Comparison of ENCODE assay signal across 7 cellular contexts in genomic region chr5:170254056-170254455, GRCh38. TPM values are rescaled to one million over a fixed set of nuclear protein-coding genes. Genes with fewer than 3 reads are reported as not detected.
DNase-seq lines count a peak whose midpoint lies in the region; ATAC-seq and TF ChIP-seq lines count a peak whose summit lies in the region.

No MANE protein-coding gene starts in this region.

- H3K4me3 Mint-ChIP-seq in CD14-positive monocyte: no peak overlapping the region

- peaks cover 96 to 100% of the 10 kb centered on the region in 2 donors for H3K36me3 Mint-ChIP-seq in CD14-positive monocyte

- intact Hi-C loops in CD14-positive monocyte (cut with micrococcal nuclease): no loop called here

- H3K9me3 Mint-ChIP-seq in CD14-positive monocyte: no peaks in the 10 kb centered on the region

- DNase-seq in activated T-helper 1 cell treated with Interleukin-2 at 50 U/mL for 16 hours (ENCODE audit: low read depth): peak; percentile 59
- DNase-seq in stimulated activated CD4-positive, alpha-beta T cell treated with anti-CD3 and anti-CD28 coated beads, Interleukin-12 subunit alpha, Interleukin-12 subunit beta, amount 100 ng/mL, for 24 hours (ENCODE audit: low read depth in 2 of 2): peak; percentile 43 to 50
- DNase-seq in medulla oblongata (ENCODE audit: extremely low spot score): no peak
- no peak for DNase-seq in NCI-H510A (lab: John Stamatoyannopoulos, UW)
- no peak for DNase-seq in CD14-positive monocyte (ENCODE audit: low spot score)

- peak overlapping the region in 1 of 7 donors; percentile 42 for H3K27ac Mint-ChIP-seq in CD14-positive monocyte

- peaks cover 0 to 1% (median 0%) of the 10 kb centered on the region in 3 donors for H3K27me3 Mint-ChIP-seq in CD14-positive monocyte (ENCODE audit: low read depth in 3 of 3)

- ATAC-seq in GM21367 (IDR thresholded peaks at IDR 0.05; ENCODE audit: unreplicated experiment): peak; percentile 97
- peak; percentile 93 for ATAC-seq in HG03469 (IDR thresholded peaks at IDR 0.05; ENCODE audit: unreplicated experiment)

- H3K4me1 Mint-ChIP-seq in CD14-positive monocyte: peaks cover 6% of the 10 kb centered on the region

- no peak for TF ChIP-seq CTCF in CD14-positive monocyte (IDR thresholded peaks at IDR 0.05)

RNA-seq across cellular contexts. Expression of gene C5orf58, which starts 21.3 kb away (rescaled TPM):
- under 1 TPM in 1 of 2 donors, not detected in 1; 0.46 TPM for polyA plus RNA-seq in CD14-positive monocyte

RNA-seq across cellular contexts. Expression of gene LCP2, which starts 43.5 kb away (rescaled TPM):
- 10 to 100 TPM; 52.0 to 89.5 TPM for polyA plus RNA-seq in CD14-positive monocyte

Comparison
In these comparisons a context has a peak if more than half of its experiments do, and no peak if none do; other contexts are left out.
1. DNase-seq: peak in activated T-helper 1 cell treated with Interleukin-2 at 50 U/mL for 16 hours (single experiment) and stimulated activated CD4-positive, alpha-beta T cell treated with anti-CD3 and anti-CD28 coated beads, Interleukin-12 subunit alpha, Interleukin-12 subunit beta, amount 100 ng/mL, for 24 hours (2 of 2); none in medulla oblongata (single experiment), NCI-H510A (single experiment) and CD14-positive monocyte (single experiment).